In genomic region chr1:212368073-212368484, GRCh38 we compare ENCODE assay signal across 1 cellular context.
TF ChIP-seq lines count a peak whose summit lies in the region.

No MANE protein-coding gene starts in this region.

TF ChIP-seq in K562, 482 proteins besides CTCF, POLR2A, EP300 and RAD21 (continued from another document):
- TF ChIP-seq MNT (conservative IDR thresholded peaks at IDR 0.05), result 0 out of 4 replicates have a peak, but pooled peaks of 1 of the 2 experiments have one; percentile 28
